17 cellular contexts compared by ENCODE assay signal in the genomic region with DNA sequence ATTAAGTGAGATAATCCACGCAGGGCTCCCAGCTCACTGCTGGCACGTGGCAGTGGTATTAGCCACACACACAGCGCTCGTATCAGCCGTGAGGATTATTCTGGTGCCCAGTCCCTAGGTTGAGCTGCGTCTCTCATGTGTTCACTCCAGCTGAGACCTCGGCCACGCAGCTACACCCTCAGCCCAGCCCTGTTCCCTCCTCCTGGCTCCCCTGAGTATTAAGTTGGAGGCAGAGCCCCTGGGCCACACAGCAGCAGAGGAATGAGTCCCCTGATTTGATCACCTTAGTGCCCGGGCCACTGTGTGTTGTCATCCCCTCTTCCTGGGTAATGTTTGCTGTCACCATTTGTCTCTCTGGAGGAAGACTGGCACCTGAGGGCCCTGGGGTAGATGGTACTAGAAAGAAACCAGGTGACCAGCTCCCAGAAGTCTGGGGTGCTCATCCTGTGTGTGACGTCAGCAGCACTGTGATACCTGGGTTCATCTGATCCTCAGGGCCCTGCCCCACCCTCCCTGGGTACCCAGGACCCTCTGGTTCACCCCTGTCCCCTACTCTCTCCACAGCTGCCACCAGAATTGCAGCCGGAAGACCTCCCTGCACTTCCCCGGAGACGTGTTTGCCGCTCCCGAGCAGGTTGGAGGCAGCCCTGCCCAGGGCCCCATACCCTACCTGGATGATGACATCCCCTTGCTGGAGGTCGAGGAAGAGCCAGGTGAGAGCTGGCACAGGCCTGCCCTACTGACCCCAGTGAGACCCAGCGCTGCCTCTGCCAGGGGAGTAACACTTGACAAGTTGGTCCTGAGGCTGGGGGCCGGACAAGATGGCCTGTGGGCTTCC. TPM values are rescaled to one million over a fixed set of nuclear protein-coding genes. Genes with fewer than 3 reads are reported as not detected.
A peak's percentile ranks its signal among the peaks of the same experiment; 100 is the strongest.
DNase-seq lines count a peak whose midpoint lies in the region; TF ChIP-seq lines count a peak whose summit lies in the region.
"Had no signal": no experiment of that assay in that cellular context is flagged by ENCODE, and none has a peak within 500 bp of the region (broad histone marks: within the 10 kb centered on the region; RNA-seq: fewer than 3 reads in every experiment).

No MANE protein-coding gene starts in this region.

- no peaks in the 10 kb centered on the region for H3K23me2 ChIP-seq in H9 (ENCODE audit: insufficient read length, low read depth, low read length, poor library complexity, severe bottlenecking)

- H3K56ac ChIP-seq in H9 (ENCODE audit: insufficient read length, low read depth, low read length), result no peak overlapping the region

- H3K4me1 Mint-ChIP-seq in CD14-positive monocyte (no peaks in the 10 kb centered on the region), H9 (peaks cover 10 to 15% of the 10 kb centered on the region in 2 experiments), chondrocyte (ENCODE audit: low read depth) (no peaks in the 10 kb centered on the region)
- H3K4me1 Mint-ChIP-seq: CD4-positive, CD25-positive, alpha-beta regulatory T cell had no signal

- H2BK12ac ChIP-seq in H9 (ENCODE audit: insufficient read length, low read depth, low read length), result no peak overlapping the region

- no peak for TF ChIP-seq CTCF in CD14-positive monocyte (IDR thresholded peaks at IDR 0.05)
- no peak for TF ChIP-seq CTCF in H9 (conservative IDR thresholded peaks at IDR 0.05)
- TF ChIP-seq CTCF in chondrocyte (IDR thresholded peaks at IDR 0.05), result no peak
- no peak for TF ChIP-seq CTCF in spleen (IDR thresholded peaks at IDR 0.05 in 8 of 11, conservative IDR thresholded peaks at IDR 0.05 in 3 of 11)

- no peak overlapping the region for H3K4me3 ChIP-seq in spleen

- no peak overlapping the region for H2BK20ac ChIP-seq in H9 (ENCODE audit: low read depth, low read length, poor library complexity, severe bottlenecking)

- no peak overlapping the region for H3K14ac ChIP-seq in H9 (ENCODE audit: insufficient read depth, low read length)

- no peak overlapping the region for H3K4me2 ChIP-seq in H9 (ENCODE audit: insufficient read depth, insufficient read length, low read length)
- H3K4me2 ChIP-seq: KMS-11, SK-N-SH had no signal

- H3K27me3 ChIP-seq in H9 (ENCODE audit: insufficient read depth, low read length) (no peaks in the 10 kb centered on the region), spleen (replicated peaks in 1 of 7) (no peaks in the 10 kb centered on the region)

- no peaks in the 10 kb centered on the region for H4K20me1 ChIP-seq in H9 (ENCODE audit: control insufficient read depth, insufficient read depth, insufficient read length)

- no peak overlapping the region for H3T11ph ChIP-seq in H9 (ENCODE audit: low read length)

- H2BK120ac ChIP-seq in H9 (ENCODE audit: low read depth, low read length, poor library complexity, severe bottlenecking), result no peak overlapping the region

- peaks cover 0 to 3% (median 0%) of the 10 kb centered on the region in 7 donors for H3K9me3 Mint-ChIP-seq in CD14-positive monocyte
- peaks cover 0 to 1% of the 10 kb centered on the region in 2 experiments; a peak in 2 of 5 replicates for H3K9me3 Mint-ChIP-seq in H9
- no peaks in the 10 kb centered on the region for H3K9me3 Mint-ChIP-seq in chondrocyte (ENCODE audit: low read depth)

- no peak overlapping the region for H2AFZ ChIP-seq in H9 (ENCODE audit: low read length)

- H3K4me1 ChIP-seq in H9 (ENCODE audit: insufficient read depth, low read length), result no peaks in the 10 kb centered on the region
- peaks cover 0 to 8% (median 0%) of the 10 kb centered on the region in 6 donors for H3K4me1 ChIP-seq in spleen

- no peaks in the 10 kb centered on the region for H3K9me3 ChIP-seq in H9 (ENCODE audit: control insufficient read depth, low read depth, low read length)
- no peaks in the 10 kb centered on the region for H3K9me3 ChIP-seq in spleen
- H3K9me3 ChIP-seq: SK-N-SH had no signal

- no peak overlapping the region for H3K9ac ChIP-seq in H9 (ENCODE audit: extremely low read depth, insufficient read length, low read length)
- H3K9ac ChIP-seq: KMS-11, SK-N-SH had no signal

- no peaks in the 10 kb centered on the region for H3K79me2 ChIP-seq in H9 (ENCODE audit: insufficient read depth, low read length)

- no peak for TF ChIP-seq POLR2A in spleen (IDR thresholded peaks at IDR 0.05)

- H3K79me1 ChIP-seq in H9 (ENCODE audit: insufficient read depth, low read depth, low read length, poor library complexity, severe bottlenecking), result no peaks in the 10 kb centered on the region

- no peak overlapping the region for H2BK15ac ChIP-seq in H9 (ENCODE audit: low read depth, low read length)

- intact Hi-C loops in CD14-positive monocyte (cut with micrococcal nuclease) (no loop called here), spleen (cut with DNase I; ENCODE audit: low total_unique reads) (no loop called here)

- DNase-seq in CD14-positive monocyte (ENCODE audit: low spot score), result peak; percentile 17
- DNase-seq in H9, result no peak
- DNase-seq in chondrocyte (ENCODE audit: low spot score), result peak; percentile 66
- DNase-seq in spleen, result peak; percentile 47
- no peak for DNase-seq in dedifferentiated amniotic fluid mesenchymal stem cell (ENCODE audit: extremely low spot score)
- DNase-seq in SHP77 (lab: John Stamatoyannopoulos, UW), result no peak
- no peak for DNase-seq in GOT3 (lab: John Stamatoyannopoulos, UW)
- DNase-seq: Calu3; CD4-positive, CD25-positive, alpha-beta regulatory T cell; DMS79; NCI-H1436 treated with DMSO at 0.1 percent for 48 hours; NCI-H2029 treated with DMSO at 0.1 percent for 48 hours; NCI-H510A; NCI-H774; Right ventricle myocardium superior; SK-N-SH had no signal

- no peak overlapping the region for H3K18ac ChIP-seq in H9 (ENCODE audit: insufficient read length, low read depth, low read length)

- H3K27me3 Mint-ChIP-seq in CD14-positive monocyte (ENCODE audit: low read depth in 3 of 3) (peaks cover 0 to 7% (median 4%) of the 10 kb centered on the region in 3 donors), H9 (ENCODE audit: low read depth) (no peaks in the 10 kb centered on the region), chondrocyte (ENCODE audit: low read depth) (peaks cover 3% of the 10 kb centered on the region)

- no peaks in the 10 kb centered on the region for H3K36me3 ChIP-seq in spleen

- no peak overlapping the region for H3K23ac ChIP-seq in H9 (ENCODE audit: insufficient read length, low read depth, low read length)

- no peak overlapping the region for H3K4ac ChIP-seq in H9 (ENCODE audit: low read depth, low read length)

- H4K91ac ChIP-seq in H9 (ENCODE audit: insufficient read length, low read depth, low read length), result no peak overlapping the region

- no peaks in the 10 kb centered on the region for H3K36me3 Mint-ChIP-seq in CD14-positive monocyte
- peaks cover 0 to 20% (median 11%) of the 10 kb centered on the region in 3 experiments; a peak in 4 of 7 replicates for H3K36me3 Mint-ChIP-seq in H9 (ENCODE audit: insufficient read depth in 1 of 3, low read depth in 3 of 3)
- H3K36me3 Mint-ChIP-seq in chondrocyte (ENCODE audit: low read depth), result no peaks in the 10 kb centered on the region
- H3K36me3 Mint-ChIP-seq: CD4-positive, CD25-positive, alpha-beta regulatory T cell had no signal

- no peak overlapping the region for H2AK5ac ChIP-seq in H9 (ENCODE audit: insufficient read length, low read length)

- H4K8ac ChIP-seq in H9 (replicated peaks; ENCODE audit: insufficient read length, low read depth, low read length), result no peak overlapping the region

- H3K4me3 Mint-ChIP-seq in CD14-positive monocyte (no peak overlapping the region), H9 (no peak overlapping the region), chondrocyte (ENCODE audit: unreplicated experiment) (no peak overlapping the region)
- H3K4me3 Mint-ChIP-seq: CD4-positive, CD25-positive, alpha-beta regulatory T cell had no signal

- no peak overlapping the region for H4K5ac ChIP-seq in H9 (ENCODE audit: insufficient read length, low read depth, low read length)

- H2BK5ac ChIP-seq in H9 (ENCODE audit: insufficient read length, low read length), result no peak overlapping the region

- no CpG with 5 or more reads among the region's 18 CpGs for WGBS in H9 (ENCODE audit: extremely low coverage, insufficient read length, low lambda C conversion rate)
- WGBS in spleen, 5 donors, result 79 to 91% (median 83%) methylated on average over 13 to 18 of the region's 18 CpGs

- H3K27ac ChIP-seq in H9 (ENCODE audit: insufficient read length, low read depth, low read length) (no peak overlapping the region), spleen (no peak overlapping the region)
- H3K27ac ChIP-seq: KMS-11 had no signal

- H3K27ac Mint-ChIP-seq in CD14-positive monocyte, result no peak overlapping the region
- H3K27ac Mint-ChIP-seq in H9, result peak overlapping the region in 2 of 3 experiments; percentile 55 to 83; a peak in 1 of 7 replicates
- H3K27ac Mint-ChIP-seq in chondrocyte (ENCODE audit: unreplicated experiment), result no peak overlapping the region

RNA-seq across cellular contexts. Expression of gene DISP3, which starts 40.1 kb away (rescaled TPM):
- polyA plus RNA-seq in CD14-positive monocyte, result not detected
- total RNA-seq in H9 (2021), result 3.5 and 3.6 TPM in 2 replicates
- total RNA-seq in chondrocyte, result 0.05 to 0.21 TPM in 2 of 3 replicates, not detected in the other
- total RNA-seq in spleen, result under 1 TPM; 0.32 to 0.69 (median 0.52) TPM
- under 1 TPM; 0.06 to 0.35 (median 0.26) TPM for polyA plus RNA-seq in spleen
- total RNA-seq: Right ventricle myocardium superior had no signal

Comparison
In these comparisons a context has a peak if more than half of its experiments do, and no peak if none do; other contexts are left out.
1. DNase-seq: peak in CD14-positive monocyte (single experiment), chondrocyte (single experiment) and spleen (single experiment); none in H9 (single experiment), dedifferentiated amniotic fluid mesenchymal stem cell (single experiment), SHP77 (0 of 2) and GOT3 (single experiment).
2. H3K27ac Mint-ChIP-seq: peak in H9 (2 of 3); none in CD14-positive monocyte (0 of 7) and chondrocyte (single experiment).